Comparison of ENCODE assay signal across 9 cellular contexts in the genomic region with DNA sequence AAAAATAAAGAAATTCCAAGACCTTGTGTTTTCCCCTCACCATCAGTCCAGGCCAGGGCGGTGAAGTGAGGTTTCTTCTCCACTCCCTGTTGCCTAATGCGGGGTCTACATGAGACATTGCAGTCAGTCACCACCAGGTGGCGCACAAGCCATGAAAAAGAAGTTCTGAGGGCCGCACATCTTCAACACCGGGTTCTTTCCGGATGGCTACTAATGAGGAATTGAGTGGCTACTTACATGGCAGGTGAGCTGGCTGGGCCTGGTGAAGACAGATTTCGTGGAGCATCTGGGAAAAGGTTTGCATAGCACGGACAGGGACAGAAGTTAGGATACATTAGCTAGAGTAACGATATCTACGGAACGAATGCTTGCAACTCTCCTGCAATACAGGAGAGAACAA. TPM values are rescaled to one million over a fixed set of nuclear protein-coding genes. Genes with fewer than 3 reads are reported as not detected.
DNase-seq lines count a peak whose midpoint lies in the region; ATAC-seq and TF ChIP-seq lines count a peak whose summit lies in the region.
"Had no signal": no experiment of that assay in that cellular context is flagged by ENCODE, and none has a peak within 500 bp of the region (broad histone marks: within the 10 kb centered on the region; RNA-seq: fewer than 3 reads in every experiment).

No MANE protein-coding gene starts in this region.

- no peak overlapping the region for H3K23ac ChIP-seq in H9 (ENCODE audit: insufficient read length, low read depth, low read length)

- no peak overlapping the region for H2BK12ac ChIP-seq in H9 (ENCODE audit: insufficient read length, low read depth, low read length)

- DNase-seq in AG09309 (ENCODE audit: low read depth) (no peak), H9 (peak; percentile 89), NCI-H345 treated with DMSO at 0.1 percent for 48 hours (lab: John Stamatoyannopoulos, UW; ENCODE audit: unreplicated experiment) (peak; percentile 46), kidney epithelial cell (ENCODE audit: low read depth) (no peak)
- peak; percentile 75 for DNase-seq in activated CD4-positive, CD25-positive, alpha-beta regulatory T cell treated with anti-CD3 and anti-CD28 coated beads, Interleukin-2, amount 50 U/mL, for 16 hours (ENCODE audit: low read depth, low spot score)
- DNase-seq in central memory CD4-positive, alpha-beta T cell: peak; percentile 70
- peak; percentile 90 to 91 for DNase-seq in stimulated activated CD4-positive, alpha-beta T cell treated with anti-CD3 and anti-CD28 coated beads, Interleukin-2, amount 100 ng/mL, for 24 hours

- no peak overlapping the region for H3K4ac ChIP-seq in H9 (ENCODE audit: low read depth, low read length)

- H2BK5ac ChIP-seq in H9 (ENCODE audit: insufficient read length, low read length): no peak overlapping the region

- no peak overlapping the region for H2BK20ac ChIP-seq in H9 (ENCODE audit: low read depth, low read length, poor library complexity, severe bottlenecking)

- no peak overlapping the region for H2BK120ac ChIP-seq in H9 (ENCODE audit: low read depth, low read length, poor library complexity, severe bottlenecking)

- H3K4me1 Mint-ChIP-seq in H9: peaks cover 12 to 13% of the 10 kb centered on the region in 2 experiments

- H2AK5ac ChIP-seq in H9 (ENCODE audit: insufficient read length, low read length): no peak overlapping the region

- no peaks in the 10 kb centered on the region for H3K79me1 ChIP-seq in H9 (ENCODE audit: insufficient read depth, low read depth, low read length, poor library complexity, severe bottlenecking)

- no peak overlapping the region for H3T11ph ChIP-seq in H9 (ENCODE audit: low read length)

- H3K27me3 ChIP-seq in H9 (ENCODE audit: insufficient read depth, low read length) (no peaks in the 10 kb centered on the region), kidney epithelial cell (ENCODE audit: control insufficient read depth, insufficient read depth, low read length) (peaks cover 13% of the 10 kb centered on the region)

- H3K4me1 ChIP-seq in H9 (ENCODE audit: insufficient read depth, low read length): no peaks in the 10 kb centered on the region; the same call in 1 of the 2 replicates

- H3K9me3 Mint-ChIP-seq in H9: no peaks in the 10 kb centered on the region

- H3K4me3 ChIP-seq in AG09309 (ENCODE audit: control insufficient read depth, low read depth, low read length) (no peak overlapping the region), kidney epithelial cell (ENCODE audit: low read depth, low read length) (no peak overlapping the region)

- H4K91ac ChIP-seq in H9 (ENCODE audit: insufficient read length, low read depth, low read length): no peak overlapping the region

- H3K36me3 Mint-ChIP-seq in H9 (ENCODE audit: insufficient read depth in 1 of 3, low read depth in 3 of 3): no peaks in the 10 kb centered on the region

- H3K4me2 ChIP-seq in H9 (ENCODE audit: insufficient read depth, insufficient read length, low read length): no peak overlapping the region

- no peak overlapping the region for H3K27ac Mint-ChIP-seq in H9

- no peak overlapping the region for H4K5ac ChIP-seq in H9 (ENCODE audit: insufficient read length, low read depth, low read length)

- no peak overlapping the region for H2BK15ac ChIP-seq in H9 (ENCODE audit: low read depth, low read length)

- no peak overlapping the region for H3K4me3 Mint-ChIP-seq in H9

- H3K56ac ChIP-seq in H9 (ENCODE audit: insufficient read length, low read depth, low read length): no peak overlapping the region

- no peaks in the 10 kb centered on the region for H4K20me1 ChIP-seq in H9 (ENCODE audit: control insufficient read depth, insufficient read depth, insufficient read length)

- H3K9ac ChIP-seq in H9 (ENCODE audit: extremely low read depth, insufficient read length, low read length): no peak overlapping the region

- H3K27ac ChIP-seq in H9 (ENCODE audit: insufficient read length, low read depth, low read length): no peak overlapping the region

- no peaks in the 10 kb centered on the region for H3K9me3 ChIP-seq in H9 (ENCODE audit: control insufficient read depth, low read depth, low read length)

- no peak overlapping the region for H3K14ac ChIP-seq in H9 (ENCODE audit: insufficient read depth, low read length)

- no peak overlapping the region for H2AFZ ChIP-seq in H9 (ENCODE audit: low read length)

- H3K23me2 ChIP-seq in H9 (ENCODE audit: insufficient read length, low read depth, low read length, poor library complexity, severe bottlenecking): peaks cover 4% of the 10 kb centered on the region

- no peak overlapping the region for H4K8ac ChIP-seq in H9 (replicated peaks; ENCODE audit: insufficient read length, low read depth, low read length)

- H3K79me2 ChIP-seq in H9 (ENCODE audit: insufficient read depth, low read length): no peaks in the 10 kb centered on the region

- no peaks in the 10 kb centered on the region for H3K36me3 ChIP-seq in kidney epithelial cell (ENCODE audit: control insufficient read depth, insufficient read depth, low read length)

- no CpG with 5 or more reads among the region's 11 CpGs for WGBS in H9 (ENCODE audit: extremely low coverage, insufficient read length, low lambda C conversion rate)

- peak; percentile 88 for TF ChIP-seq CTCF in AG09309 (IDR thresholded peaks at IDR 0.05; ENCODE audit: control insufficient read depth, insufficient read depth, low read depth, low read length, missing control alignments)
- TF ChIP-seq CTCF in H9 (conservative IDR thresholded peaks at IDR 0.05): peak; percentile 91
- TF ChIP-seq CTCF in kidney epithelial cell (IDR thresholded peaks at IDR 0.05; ENCODE audit: insufficient read depth, low read length, poor library complexity, severe bottlenecking): peak; percentile 86

- no peak overlapping the region for H3K18ac ChIP-seq in H9 (ENCODE audit: insufficient read length, low read depth, low read length)

- ATAC-seq in GM21529 (IDR thresholded peaks at IDR 0.05; ENCODE audit: unreplicated experiment): no peak

- peaks cover 7% of the 10 kb centered on the region for H3K27me3 Mint-ChIP-seq in H9 (ENCODE audit: low read depth)

RNA-seq across cellular contexts. Expression of a gene that starts 15.8 kb away (rescaled TPM):
- total RNA-seq in H9 (2021): 302 and 303 TPM in 2 replicates
- 826 and 967 TPM in 2 replicates for total RNA-seq in kidney epithelial cell

RNA-seq across cellular contexts. Expression of a gene that starts 36.3 kb away (rescaled TPM):
- total RNA-seq in H9 (2021): not detected in 2 replicates
- total RNA-seq in kidney epithelial cell: not detected in 2 replicates
- total RNA-seq: urinary bladder had no signal

RNA-seq across cellular contexts. Expression of a gene that starts 58.9 kb away (rescaled TPM):
- total RNA-seq in H9 (2021) (160 and 162 TPM in 2 replicates), kidney epithelial cell (207 and 230 TPM in 2 replicates)

Comparison
In these comparisons a context has a peak if more than half of its experiments do, and no peak if none do; other contexts are left out.
1. DNase-seq: peak in H9 (single experiment), NCI-H345 treated with DMSO at 0.1 percent for 48 hours (single experiment), activated CD4-positive, CD25-positive, alpha-beta regulatory T cell treated with anti-CD3 and anti-CD28 coated beads, Interleukin-2, amount 50 U/mL, for 16 hours (single experiment), central memory CD4-positive, alpha-beta T cell (single experiment) and stimulated activated CD4-positive, alpha-beta T cell treated with anti-CD3 and anti-CD28 coated beads, Interleukin-2, amount 100 ng/mL, for 24 hours (2 of 2); none in AG09309 (single experiment) and kidney epithelial cell (single experiment).
2. Peak in every context shown above with its lines, with median percentiles within 50 percentile points of each other: CTCF ChIP-seq.